ENCODE assay signal across 12 cellular contexts in genomic region chr6:158143700-158144099, GRCh38. TPM values are rescaled to one million over a fixed set of nuclear protein-coding genes. Genes with fewer than 3 reads are reported as not detected.
DNase-seq lines count a peak whose midpoint lies in the region; ATAC-seq and TF ChIP-seq lines count a peak whose summit lies in the region.
"Had no signal": no experiment of that assay in that cellular context is flagged by ENCODE, and none has a peak within 500 bp of the region (broad histone marks: within the 10 kb centered on the region; RNA-seq: fewer than 3 reads in every experiment).

No MANE protein-coding gene starts in this region.

- H3K4me2 ChIP-seq in neuronal stem cell (ENCODE audit: insufficient read depth, low read length, poor library complexity, severe bottlenecking): no peak overlapping the region

- H3K79me1 ChIP-seq in neuronal stem cell (ENCODE audit: low read depth, low read length): no peaks in the 10 kb centered on the region

- no peak overlapping the region for H2BK15ac ChIP-seq in neuronal stem cell (ENCODE audit: low read length)

- intact Hi-C loops in adrenal gland (cut with DNase I): no loop called here
- intact Hi-C loops in left colon (cut with DNase I, micrococcal nuclease): no loop called here
- intact Hi-C loops in heart right ventricle (cut with DNase I): no loop called here

- H3K4me1 ChIP-seq in adrenal gland (replicated peaks in 1 of 2) (no peaks in the 10 kb centered on the region), neuronal stem cell (ENCODE audit: control insufficient read depth in 2 of 2, insufficient read depth in 1 of 2, low read depth in 1 of 2, low read length in 2 of 2) (no peaks in the 10 kb centered on the region), heart right ventricle (no peaks in the 10 kb centered on the region)
- H3K4me1 ChIP-seq: colonic mucosa had no signal

- H3K9ac ChIP-seq in neuronal stem cell (ENCODE audit: low read depth, low read length, poor library complexity): no peak overlapping the region

- peak in 4 of 6 experiments; percentile 9 to 34 (median 25) for TF ChIP-seq CTCF in adrenal gland (IDR thresholded peaks at IDR 0.05)
- peak in 1 of 9 donors; percentile 12 for TF ChIP-seq CTCF in heart right ventricle (IDR thresholded peaks at IDR 0.05)

- no peak overlapping the region for H3K4me3 ChIP-seq in adrenal gland
- no peak overlapping the region for H3K4me3 ChIP-seq in neuronal stem cell (ENCODE audit: low read length in 2 of 2)
- H3K4me3 ChIP-seq in heart right ventricle: no peak overlapping the region
- H3K4me3 ChIP-seq: colonic mucosa had no signal

- peaks cover 0 to 9% of the 10 kb centered on the region in 2 donors for H3K36me3 ChIP-seq in adrenal gland (replicated peaks in 1 of 2)
- peaks cover 5 to 55% of the 10 kb centered on the region in 2 donors for H3K36me3 ChIP-seq in neuronal stem cell (replicated peaks in 1 of 2; ENCODE audit: control insufficient read depth in 2 of 2, insufficient read depth in 2 of 2, low read length in 2 of 2)
- H3K36me3 ChIP-seq in heart right ventricle: peaks cover 0 to 67% (median 15%) of the 10 kb centered on the region in 9 donors
- H3K36me3 ChIP-seq: colonic mucosa had no signal

- H2BK120ac ChIP-seq in neuronal stem cell (ENCODE audit: low read depth, low read length): no peak overlapping the region

- no peak overlapping the region for H4K91ac ChIP-seq in neuronal stem cell (ENCODE audit: low read depth, low read length, poor library complexity)

- no peak overlapping the region for H3K18ac ChIP-seq in neuronal stem cell (ENCODE audit: low read length)

- H4K8ac ChIP-seq in neuronal stem cell (ENCODE audit: low read depth, low read length): no peak overlapping the region

- no peak overlapping the region for H3K4ac ChIP-seq in neuronal stem cell (ENCODE audit: low read length)

- no peak overlapping the region for H2AFZ ChIP-seq in neuronal stem cell (ENCODE audit: low read length)

- H3K23ac ChIP-seq in neuronal stem cell (ENCODE audit: low read depth, low read length, poor library complexity): no peak overlapping the region

- H3K9me3 ChIP-seq in adrenal gland (replicated peaks in 1 of 3) (no peaks in the 10 kb centered on the region), neuronal stem cell (replicated peaks in 1 of 2; ENCODE audit: control insufficient read depth in 2 of 2, insufficient read depth in 1 of 2, low read depth in 1 of 2, low read length in 2 of 2) (peaks cover 0 to 3% of the 10 kb centered on the region in 2 donors), heart right ventricle (no peaks in the 10 kb centered on the region)
- H3K9me3 ChIP-seq: colonic mucosa had no signal

- no peaks in the 10 kb centered on the region for H3K27me3 ChIP-seq in adrenal gland
- no peaks in the 10 kb centered on the region for H3K27me3 ChIP-seq in neuronal stem cell (ENCODE audit: control insufficient read depth in 3 of 3, insufficient read depth in 3 of 3, low read depth in 1 of 3, low read length in 3 of 3)
- no peaks in the 10 kb centered on the region for H3K27me3 ChIP-seq in heart right ventricle
- H3K27me3 ChIP-seq: colonic mucosa had no signal

- 31 to 57% (median 40%) methylated on average over 1 of the region's 1 CpG for WGBS in adrenal gland, 4 donors
- WGBS in neuronal stem cell (ENCODE audit: extremely low coverage in 2 of 2, insufficient read length in 2 of 2, insufficient replicate concordance in 1 of 2), 2 donors: no CpG with 5 or more reads among the region's 1 CpG
- WGBS in heart right ventricle, 2 donors: 43 to 78% methylated on average over 1 of the region's 1 CpG

- H2BK5ac ChIP-seq in neuronal stem cell (ENCODE audit: low read length): no peak overlapping the region

- no peak overlapping the region for H2BK12ac ChIP-seq in neuronal stem cell (ENCODE audit: low read length)

- peak; percentile 11 for DNase-seq in Daoy (ENCODE audit: low read depth)
- peak; percentile 10 for DNase-seq in HT-29 (ENCODE audit: low spot score)
- DNase-seq in adrenal gland: peak in 1 of 7 donors; percentile 27
- no peak for DNase-seq in left colon
- no peak for DNase-seq in neuronal stem cell (ENCODE audit: low spot score)
- no peak for DNase-seq in heart right ventricle
- DNase-seq in NCI-H187 (lab: John Stamatoyannopoulos, UW): no peak
- DNase-seq in GF-D8 (lab: John Stamatoyannopoulos, UW): no peak
- DNase-seq: activated CD4-positive, alpha-beta T cell treated with anti-CD3 and anti-CD28 coated beads, Interleukin-2, amount 50 U/mL, for 1 hour; colonic mucosa; midbrain; NCI-H446 treated with DMSO at 0.1 percent for 48 hours had no signal

- H3K27ac ChIP-seq in adrenal gland (no peak overlapping the region), neuronal stem cell (replicated peaks; ENCODE audit: low read length) (no peak overlapping the region), heart right ventricle (no peak overlapping the region)
- H3K27ac ChIP-seq: colonic mucosa had no signal

- H3K14ac ChIP-seq in neuronal stem cell (ENCODE audit: low read length): no peak overlapping the region

- ATAC-seq in left colon (peak; percentile 38), heart right ventricle (no peak)

- TF ChIP-seq POLR2A in adrenal gland (IDR thresholded peaks at IDR 0.05): no peak

- no peak overlapping the region for H2AK5ac ChIP-seq in neuronal stem cell (ENCODE audit: low read depth, low read length)

RNA-seq across cellular contexts. Expression of gene SERAC1, which starts 24.4 kb away (rescaled TPM):
- 2.5 and 3.9 TPM in 2 replicates for total RNA-seq in Daoy (2014; rRNA removed; shearing (Covaris generic))
- 1.1 and 3.1 TPM in 2 replicates for total RNA-seq in HT-29 (2014; rRNA removed; shearing (Covaris generic))
- total RNA-seq in adrenal gland: 10 to 100 TPM; 13.8 to 20.0 (median 17.6) TPM
- 10 to 100 TPM in 1 of 3 donors, 1 to 10 TPM in 2; 5.0 to 18.3 (median 6.4) TPM for polyA plus RNA-seq in adrenal gland
- total RNA-seq in left colon: 10 to 100 TPM in 1 of 2 donors, 1 to 10 TPM in 1; 8.7 to 13.0 TPM
- polyA plus RNA-seq in neuronal stem cell (2013, experiment 1 of 2): 8.5 TPM
- 8.5 TPM for polyA plus RNA-seq in neuronal stem cell (2013, experiment 2 of 2)
- total RNA-seq in heart right ventricle: 1 to 10 TPM; 4.0 to 6.0 (median 4.9) TPM
- 1 to 10 TPM; 2.0 to 3.0 TPM for polyA plus RNA-seq in heart right ventricle

RNA-seq across cellular contexts. Expression of gene GTF2H5, which starts 24.4 kb away (rescaled TPM):
- 7.4 and 7.5 TPM in 2 replicates for total RNA-seq in Daoy (2014; rRNA removed; shearing (Covaris generic))
- 1.5 and 1.8 TPM in 2 replicates for total RNA-seq in HT-29 (2014; rRNA removed; shearing (Covaris generic))
- 10 to 100 TPM in 5 of 8 donors, 1 to 10 TPM in 3; 6.1 to 52.6 (median 24.6) TPM for total RNA-seq in adrenal gland
- 10 to 100 TPM in 2 of 3 donors, 1 to 10 TPM in 1; 8.6 to 46.1 (median 26.2) TPM for polyA plus RNA-seq in adrenal gland
- 10 to 100 TPM; 11.2 to 14.2 TPM for total RNA-seq in left colon
- 48.7 TPM for polyA plus RNA-seq in neuronal stem cell (2013, experiment 1 of 2)
- polyA plus RNA-seq in neuronal stem cell (2013, experiment 2 of 2): 50.5 TPM
- 10 to 100 TPM; 23.1 to 32.1 (median 27.2) TPM for total RNA-seq in heart right ventricle
- polyA plus RNA-seq in heart right ventricle: 1 to 10 TPM; 2.5 to 6.4 TPM

Comparison
In these comparisons a context has a peak if more than half of its experiments do, and no peak if none do; other contexts are left out.
1. DNase-seq: peak in Daoy (single experiment) and HT-29 (single experiment); none in left colon (0 of 2), neuronal stem cell (single experiment), heart right ventricle (0 of 2), NCI-H187 (0 of 2) and GF-D8 (single experiment).